14 cellular contexts compared by ENCODE assay signal in the genomic region with DNA sequence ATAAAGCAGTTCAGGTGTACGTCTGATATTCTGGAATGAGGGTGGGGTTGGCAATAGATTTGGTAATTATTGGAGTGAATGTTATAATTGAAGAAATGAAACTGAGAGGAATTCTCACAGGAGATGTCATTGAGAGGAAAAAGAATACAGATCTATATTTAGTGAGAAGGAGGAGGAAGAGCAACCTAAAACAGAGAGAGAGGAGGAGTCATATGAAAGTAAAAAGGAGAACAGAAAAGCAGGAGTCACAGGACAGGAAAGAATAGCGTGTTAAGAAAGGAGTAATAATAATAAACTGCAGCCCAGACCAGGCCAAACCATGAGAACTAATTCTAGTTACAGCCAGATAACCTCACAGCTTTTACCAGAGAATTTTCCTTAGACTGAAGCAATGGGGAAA.
DNase-seq lines count a peak whose midpoint lies in the region; ATAC-seq and TF ChIP-seq lines count a peak whose summit lies in the region.
"Had no signal": no experiment of that assay in that cellular context is flagged by ENCODE, and none has a peak within 500 bp of the region (broad histone marks: within the 10 kb centered on the region; RNA-seq: fewer than 3 reads in every experiment).

No MANE protein-coding gene starts in this region.

- DNase-seq in NOMO-1 treated with DMSO at 0.1 percent for 48 hours (lab: John Stamatoyannopoulos, UW; ENCODE audit: unreplicated experiment) (peak; percentile 72), NOMO-1 treated with dmso at 0.1 percent for 144 hours (lab: John Stamatoyannopoulos, UW; ENCODE audit: unreplicated experiment) (no peak), DMS79 treated with DMSO at 0.1 percent for 48 hours (lab: John Stamatoyannopoulos, UW) (no peak), GM10266 (ENCODE audit: extremely low spot score) (no peak)
- DNase-seq: activated CD8-positive, alpha-beta T cell treated with anti-CD3 and anti-CD28 coated beads, Interleukin-2, amount 10 ng/mL, durations not matched to agents 7 days and 5 days; GM23248; heart right ventricle; NCI-H345; T1000 had no signal

- ATAC-seq in HG02571 (IDR thresholded peaks at IDR 0.05; ENCODE audit: unreplicated experiment), result peak; percentile 81
- peak; percentile 94 for ATAC-seq in HG03442 (IDR thresholded peaks at IDR 0.05; ENCODE audit: unreplicated experiment)
- ATAC-seq in GM19035 (IDR thresholded peaks at IDR 0.05; ENCODE audit: unreplicated experiment), result no peak
- ATAC-seq: activated CD8-positive, alpha-beta T cell treated with anti-CD3 and anti-CD28 coated beads, Interleukin-2, amount 10 ng/mL, durations not matched to agents 7 days and 5 days had no signal

- H3K9ac ChIP-seq in skeletal muscle tissue (ENCODE audit: low read depth in 1 of 3, low read length in 3 of 3), result no peak overlapping the region
- H3K9ac ChIP-seq: GM23248 had no signal

- H3K4me3 ChIP-seq in skeletal muscle tissue (ENCODE audit: low read length in 3 of 3), result no peak overlapping the region
- H3K4me3 ChIP-seq: GM23248, heart right ventricle had no signal

- no peaks in the 10 kb centered on the region for H3K36me3 ChIP-seq in skeletal muscle tissue (ENCODE audit: control insufficient read depth in 3 of 3, insufficient read depth in 3 of 3, low read length in 3 of 3)
- H3K36me3 ChIP-seq: heart right ventricle had no signal

- H3K27ac ChIP-seq in skeletal muscle tissue (ENCODE audit: low read depth, low read length), result peak overlapping the region; percentile 15
- H3K27ac ChIP-seq: 22Rv1, GM23248 had no signal

- no peaks in the 10 kb centered on the region for H3K9me3 ChIP-seq in skeletal muscle tissue (ENCODE audit: control insufficient read depth in 3 of 3, low read length in 3 of 3)
- H3K9me3 ChIP-seq: heart right ventricle had no signal

- TF ChIP-seq CTCF in GM10266 (IDR thresholded peaks at IDR 0.05; ENCODE audit: control insufficient read depth, insufficient read depth, low read depth, missing control alignments), result no peak

- H3K27me3 ChIP-seq in skeletal muscle tissue (ENCODE audit: control insufficient read depth in 3 of 3, insufficient read depth in 3 of 3, low read length in 3 of 3), result no peaks in the 10 kb centered on the region
- H3K27me3 ChIP-seq: heart right ventricle had no signal

- no peaks in the 10 kb centered on the region for H3K4me1 ChIP-seq in skeletal muscle tissue (ENCODE audit: control insufficient read depth in 3 of 3, insufficient read depth in 3 of 3, low read length in 3 of 3)
